In the genomic region with DNA sequence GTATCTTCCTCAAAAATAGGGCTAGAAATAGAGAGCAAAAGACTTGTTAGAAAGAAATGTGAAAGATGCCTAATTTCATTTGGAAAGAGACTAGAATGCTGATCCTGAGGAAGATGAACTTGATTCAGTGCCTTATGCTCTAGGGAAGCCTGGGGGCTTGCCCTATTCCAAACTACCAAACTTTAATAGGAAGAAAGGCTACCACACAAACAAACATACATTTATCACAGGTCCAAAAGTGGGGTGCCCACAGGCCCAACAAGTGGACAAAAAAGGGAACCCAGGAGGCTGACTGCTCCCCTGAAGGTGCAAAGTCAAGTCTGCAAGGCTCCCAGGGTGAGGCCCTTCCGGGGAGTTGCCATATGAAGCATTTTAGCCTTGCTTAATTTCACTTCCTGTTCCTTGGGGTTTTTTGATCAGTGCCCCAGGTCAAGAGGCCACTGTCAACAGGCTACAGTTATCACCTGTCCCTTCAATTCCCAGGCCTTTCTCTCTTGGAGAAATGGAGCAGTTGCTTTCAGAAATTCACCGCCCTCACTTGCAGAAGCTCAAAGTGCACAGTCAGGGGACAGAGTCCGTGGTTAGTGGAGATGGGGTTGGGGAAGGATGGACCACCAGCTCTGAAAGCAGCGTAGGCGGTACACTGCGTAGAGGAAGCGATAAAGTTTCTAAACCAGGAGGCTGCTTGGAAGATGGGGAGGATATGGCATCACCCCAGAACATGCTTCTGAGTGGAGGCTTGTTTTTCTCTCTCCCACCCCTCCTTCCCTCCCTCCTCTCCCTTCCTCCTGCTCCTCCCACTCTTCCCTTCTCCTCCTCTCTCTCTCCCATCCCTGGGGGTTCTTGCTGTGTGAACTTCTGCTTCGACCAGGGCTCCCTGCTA, we compare ENCODE assay signal across 8 cellular contexts. TPM values are rescaled to one million over a fixed set of nuclear protein-coding genes. Genes with fewer than 3 reads are reported as not detected.
DNase-seq lines count a peak whose midpoint lies in the region; ATAC-seq and TF ChIP-seq lines count a peak whose summit lies in the region.

No MANE protein-coding gene starts in this region.

- H3K4me3 ChIP-seq in OCI-LY7 (ENCODE audit: low read depth, low read length, poor library complexity, severe bottlenecking), result peak overlapping the region; percentile 40

- peak overlapping the region; percentile 86 for H3K27ac ChIP-seq in OCI-LY7 (ENCODE audit: low read depth, low read length, poor library complexity, severe bottlenecking)

- peak overlapping the region; percentile 67; the same call in 1 of the 2 replicates for H2AFZ ChIP-seq in OCI-LY7 (ENCODE audit: low read length)

- H3K9me2 ChIP-seq in OCI-LY7 (ENCODE audit: insufficient read depth, low read length), result no peaks in the 10 kb centered on the region

- DNase-seq in activated CD4-positive, alpha-beta T cell treated with anti-CD3 and anti-CD28 coated beads for 48 hours, result peak; percentile 18
- no peak for DNase-seq in activated CD4-positive, alpha-beta T cell treated with anti-CD3 and anti-CD28 coated beads for 1 hour
- DNase-seq in OCI-LY7 (ENCODE audit: low spot score), result peak; percentile 80
- peak; percentile 30 for DNase-seq in left kidney (ENCODE audit: low read depth, low spot score)
- DNase-seq in KG1 (lab: John Stamatoyannopoulos, UW), result no peak
- no peak for DNase-seq in NCI-H2029 (lab: John Stamatoyannopoulos, UW)
- DNase-seq in G401 (ENCODE audit: low spot score), result no peak

- in situ Hi-C loops in G401 (cut with HindIII; ENCODE audit: low sequenced_read_pairs), result no loop called here

- peak overlapping the region; percentile 72 for H3K4me2 ChIP-seq in OCI-LY7 (ENCODE audit: low read length)

- POLR2A ChIA-PET in OCI-LY7 (lab: Charles Lee), result interaction anchor here (0.5 to 14.9 kb wide), 21 partner anchors 7 to 824 kb away, joined by 3 to 249 read pairs (median 4); a partner anchor contains a TSS

- H3K4me1 ChIP-seq in OCI-LY7 (ENCODE audit: insufficient read depth, low read length, poor library complexity, severe bottlenecking), result peaks cover 94% of the 10 kb centered on the region

- H3K36me3 ChIP-seq in OCI-LY7 (ENCODE audit: insufficient read depth, low read length), result peaks cover 18% of the 10 kb centered on the region

- BruUV-seq in OCI-LY7 (replicated peaks; lab: Mats Ljungman, UMichigan), result no TSS peak

- TF ChIP-seq CTCF in OCI-LY7 (conservative IDR thresholded peaks at IDR 0.05; ENCODE audit: low read length), result no peak

- H4K20me1 ChIP-seq in OCI-LY7 (ENCODE audit: insufficient read depth, low read length), result no peaks in the 10 kb centered on the region

- intact Hi-C loops in OCI-LY7 (cut with micrococcal nuclease; ENCODE audit: unreplicated experiment), result loop anchor here (1.0 to 5.0 kb wide), 2 partner anchors 36 to 91 kb away; a partner anchor contains a TSS

- CTCF ChIA-PET in OCI-LY7 (lab: Charles Lee; ENCODE audit: unreplicated experiment), result interaction anchor here (0.7 kb wide), 1 partner anchor 19 kb away, joined by 3 read pairs; no protein-coding TSS in a partner anchor

- no peaks in the 10 kb centered on the region for H3K9me3 ChIP-seq in OCI-LY7 (ENCODE audit: low read length)

- peak; percentile 88 for ATAC-seq in HG02840 (IDR thresholded peaks at IDR 0.05; ENCODE audit: low FRiP score, unreplicated experiment)

- no peaks in the 10 kb centered on the region for H3K79me2 ChIP-seq in OCI-LY7 (ENCODE audit: insufficient read depth, low read depth, low read length)

RNA-seq across cellular contexts. Expression of a gene that starts 36.4 kb away (rescaled TPM):
- total RNA-seq in OCI-LY7 (2014; rRNA removed; shearing (Covaris generic)), result 16.1 and 17.6 TPM in 2 replicates
- total RNA-seq in OCI-LY7 (2022), result 59.6 and 73.1 TPM in 2 replicates
- total RNA-seq in G401 (2014; rRNA removed; shearing (Covaris generic)), result not detected in 2 replicates

Comparison
In these comparisons a context has a peak if more than half of its experiments do, and no peak if none do; other contexts are left out.
1. DNase-seq: peak in activated CD4-positive, alpha-beta T cell treated with anti-CD3 and anti-CD28 coated beads for 48 hours (single experiment), OCI-LY7 (single experiment) and left kidney (single experiment); none in activated CD4-positive, alpha-beta T cell treated with anti-CD3 and anti-CD28 coated beads for 1 hour (single experiment), KG1 (single experiment), NCI-H2029 (single experiment) and G401 (single experiment).
2. RNA of a gene that starts 36.4 kb away (total RNA-seq): 16.1 to 73.1 TPM in OCI-LY7; not detected in G401; every median in the first group is over 10 times any median in the second.